9 cellular contexts compared by ENCODE assay signal in the genomic region with DNA sequence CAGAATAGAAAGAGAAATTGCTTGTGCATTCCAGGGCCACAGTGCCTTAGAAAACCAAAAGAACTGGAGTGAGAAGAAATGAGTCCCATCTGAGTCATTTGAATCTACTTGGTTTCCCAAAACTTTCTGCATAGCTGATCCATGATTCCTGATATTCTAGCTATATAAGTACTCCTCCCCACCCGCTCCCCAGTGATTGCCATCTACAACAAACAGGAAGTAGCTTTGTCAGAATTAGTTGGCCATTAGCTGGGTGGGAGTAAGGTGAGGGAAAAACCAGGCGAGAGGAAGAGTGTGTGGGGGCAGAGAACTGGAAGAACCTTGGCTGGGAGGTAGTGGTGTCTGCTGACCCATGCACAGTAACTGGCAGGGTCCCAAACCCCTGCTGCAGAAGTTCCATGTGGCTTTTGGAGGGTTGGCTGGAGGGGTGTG.
DNase-seq lines count a peak whose midpoint lies in the region; ATAC-seq, FAIRE-seq and TF ChIP-seq lines count a peak whose summit lies in the region.
"Had no signal": no experiment of that assay in that cellular context is flagged by ENCODE, and none has a peak within 500 bp of the region (broad histone marks: within the 10 kb centered on the region; RNA-seq: fewer than 3 reads in every experiment).

No MANE protein-coding gene starts in this region.

- peak; percentile 85 for ATAC-seq in SK-N-SH treated with all-trans-retinoic acid at 6 μM for 48 hours

- H3K9me3 Mint-ChIP-seq in CD4-positive, alpha-beta memory T cell, result peaks cover 0 to 3% (median 0%) of the 10 kb centered on the region in 8 donors
- H3K9me3 Mint-ChIP-seq: activated T-cell treated with anti-CD3 and anti-CD28 coated beads, Interleukin-2, amount 50 U/mL, for 72 hours had no signal

- peak overlapping the region in 2 of 8 donors; percentile 35 to 61 for H3K4me3 Mint-ChIP-seq in CD4-positive, alpha-beta memory T cell
- H3K4me3 Mint-ChIP-seq: activated T-cell treated with anti-CD3 and anti-CD28 coated beads, Interleukin-2, amount 50 U/mL, for 72 hours had no signal

- H3K36me3 Mint-ChIP-seq in CD4-positive, alpha-beta memory T cell, result no peaks in the 10 kb centered on the region

- no peaks in the 10 kb centered on the region for H3K9me3 ChIP-seq in WERI-Rb-1 (ENCODE audit: severe bottlenecking)
- H3K9me3 ChIP-seq in CD4-positive, alpha-beta memory T cell (ENCODE audit: control insufficient read depth in 1 of 2, low read length in 2 of 2), result no peaks in the 10 kb centered on the region

- no peaks in the 10 kb centered on the region for H3K4me1 ChIP-seq in CD4-positive, alpha-beta memory T cell (ENCODE audit: insufficient read depth, low read length)

- H3K4me3 ChIP-seq in fibroblast of villous mesenchyme (ENCODE audit: low read depth, low read length) (no peak overlapping the region), WERI-Rb-1 (ENCODE audit: low read depth, low read length) (no peak overlapping the region)
- H3K4me3 ChIP-seq in CD4-positive, alpha-beta memory T cell (ENCODE audit: low read length in 2 of 2), result no peak overlapping the region

- POLR2A ChIA-PET in CD4-positive, alpha-beta memory T cell (lab: Charles Lee; ENCODE audit: partially characterized antibody), result no interaction called here

- no peaks in the 10 kb centered on the region for H3K27me3 ChIP-seq in WERI-Rb-1 (ENCODE audit: insufficient read depth, low read depth, severe bottlenecking)
- no peaks in the 10 kb centered on the region for H3K27me3 ChIP-seq in CD4-positive, alpha-beta memory T cell (ENCODE audit: insufficient read depth, low read length)

- H3K4me1 Mint-ChIP-seq in CD4-positive, alpha-beta memory T cell, result peaks cover 3 to 7% (median 6%) of the 10 kb centered on the region in 4 donors

- CTCF ChIA-PET in CD4-positive, alpha-beta memory T cell (lab: Charles Lee; ENCODE audit: partially characterized antibody), result no interaction called here

- TF ChIP-seq CTCF in fibroblast of villous mesenchyme (IDR thresholded peaks at IDR 0.05; ENCODE audit: insufficient read depth, low read depth, low read length), result no peak
- TF ChIP-seq CTCF in WERI-Rb-1 (IDR thresholded peaks at IDR 0.05; ENCODE audit: low read depth, low read length), result no peak

- peak; percentile 96 for DNase-seq in HCEC 1CT
- DNase-seq in fibroblast of villous mesenchyme (ENCODE audit: low read depth), result peak; percentile 64
- DNase-seq in urothelium cell line (ENCODE audit: low spot score), result peak; percentile 21
- DNase-seq in NCI-H1694 (lab: John Stamatoyannopoulos, UW), result no peak
- DNase-seq in WERI-Rb-1, result no peak
- DNase-seq in CD4-positive, alpha-beta memory T cell, result no peak
- DNase-seq: activated T-cell treated with anti-CD3 and anti-CD28 coated beads, Interleukin-2, amount 50 U/mL, for 72 hours; effector CD8-positive, alpha-beta T cell had no signal

- H3K27ac Mint-ChIP-seq in CD4-positive, alpha-beta memory T cell, result peak overlapping the region in 1 of 7 donors; percentile 36
- H3K27ac Mint-ChIP-seq: activated T-cell treated with anti-CD3 and anti-CD28 coated beads, Interleukin-2, amount 50 U/mL, for 72 hours had no signal

- H3K27me3 Mint-ChIP-seq in CD4-positive, alpha-beta memory T cell, result peaks cover 0 to 1% of the 10 kb centered on the region in 2 donors

- H3K27ac ChIP-seq in WERI-Rb-1, result no peak overlapping the region
- no peak overlapping the region for H3K27ac ChIP-seq in CD4-positive, alpha-beta memory T cell (ENCODE audit: low read depth, low read length)

- no peak for FAIRE-seq in urothelium cell line (lab: Jason Lieb, UNC)

- no peaks in the 10 kb centered on the region for H3K36me3 ChIP-seq in WERI-Rb-1
- no peaks in the 10 kb centered on the region for H3K36me3 ChIP-seq in CD4-positive, alpha-beta memory T cell (ENCODE audit: insufficient read depth, low read length)

- intact Hi-C loops in CD4-positive, alpha-beta memory T cell (cut with micrococcal nuclease), result no loop called here

TF ChIP-seq in SK-N-SH treated with all-trans-retinoic acid at 6 μM for 48 hours, 23 proteins besides CTCF, POLR2A, EP300 and RAD21 (continues in another document):
- no peak for TF ChIP-seq TCF4 (CRISPR knock-in tag; IDR thresholded peaks at IDR 0.05; ENCODE audit: borderline replicate concordance)
- TF ChIP-seq, protein P1, sequence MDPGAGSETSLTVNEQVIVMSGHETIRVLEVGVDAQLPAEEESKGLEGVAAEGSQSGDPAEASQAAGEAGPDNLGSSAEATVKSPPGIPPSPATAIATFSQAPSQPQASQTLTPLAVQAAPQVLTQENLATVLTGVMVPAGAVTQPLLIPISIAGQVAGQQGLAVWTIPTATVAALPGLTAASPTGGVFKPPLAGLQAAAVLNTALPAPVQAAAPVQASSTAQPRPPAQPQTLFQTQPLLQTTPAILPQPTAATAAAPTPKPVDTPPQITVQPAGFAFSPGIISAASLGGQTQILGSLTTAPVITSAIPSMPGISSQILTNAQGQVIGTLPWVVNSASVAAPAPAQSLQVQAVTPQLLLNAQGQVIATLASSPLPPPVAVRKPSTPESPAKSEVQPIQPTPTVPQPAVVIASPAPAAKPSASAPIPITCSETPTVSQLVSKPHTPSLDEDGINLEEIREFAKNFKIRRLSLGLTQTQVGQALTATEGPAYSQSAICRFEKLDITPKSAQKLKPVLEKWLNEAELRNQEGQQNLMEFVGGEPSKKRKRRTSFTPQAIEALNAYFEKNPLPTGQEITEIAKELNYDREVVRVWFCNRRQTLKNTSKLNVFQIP (CRISPR knock-in tag; IDR thresholded peaks at IDR 0.05; ENCODE audit: borderline replicate concordance, low read depth), result no peak
- TF ChIP-seq, protein P2, sequence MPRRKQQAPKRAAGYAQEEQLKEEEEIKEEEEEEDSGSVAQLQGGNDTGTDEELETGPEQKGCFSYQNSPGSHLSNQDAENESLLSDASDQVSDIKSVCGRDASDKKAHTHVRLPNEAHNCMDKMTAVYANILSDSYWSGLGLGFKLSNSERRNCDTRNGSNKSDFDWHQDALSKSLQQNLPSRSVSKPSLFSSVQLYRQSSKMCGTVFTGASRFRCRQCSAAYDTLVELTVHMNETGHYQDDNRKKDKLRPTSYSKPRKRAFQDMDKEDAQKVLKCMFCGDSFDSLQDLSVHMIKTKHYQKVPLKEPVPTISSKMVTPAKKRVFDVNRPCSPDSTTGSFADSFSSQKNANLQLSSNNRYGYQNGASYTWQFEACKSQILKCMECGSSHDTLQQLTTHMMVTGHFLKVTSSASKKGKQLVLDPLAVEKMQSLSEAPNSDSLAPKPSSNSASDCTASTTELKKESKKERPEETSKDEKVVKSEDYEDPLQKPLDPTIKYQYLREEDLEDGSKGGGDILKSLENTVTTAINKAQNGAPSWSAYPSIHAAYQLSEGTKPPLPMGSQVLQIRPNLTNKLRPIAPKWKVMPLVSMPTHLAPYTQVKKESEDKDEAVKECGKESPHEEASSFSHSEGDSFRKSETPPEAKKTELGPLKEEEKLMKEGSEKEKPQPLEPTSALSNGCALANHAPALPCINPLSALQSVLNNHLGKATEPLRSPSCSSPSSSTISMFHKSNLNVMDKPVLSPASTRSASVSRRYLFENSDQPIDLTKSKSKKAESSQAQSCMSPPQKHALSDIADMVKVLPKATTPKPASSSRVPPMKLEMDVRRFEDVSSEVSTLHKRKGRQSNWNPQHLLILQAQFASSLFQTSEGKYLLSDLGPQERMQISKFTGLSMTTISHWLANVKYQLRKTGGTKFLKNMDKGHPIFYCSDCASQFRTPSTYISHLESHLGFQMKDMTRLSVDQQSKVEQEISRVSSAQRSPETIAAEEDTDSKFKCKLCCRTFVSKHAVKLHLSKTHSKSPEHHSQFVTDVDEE (CRISPR knock-in tag; IDR thresholded peaks at IDR 0.05), result no peak
- TF ChIP-seq OSR1 (CRISPR knock-in tag; IDR thresholded peaks at IDR 0.05), result no peak
- no peak for TF ChIP-seq ZNF70 (CRISPR knock-in tag; IDR thresholded peaks at IDR 0.05)
- TF ChIP-seq, protein P3, sequence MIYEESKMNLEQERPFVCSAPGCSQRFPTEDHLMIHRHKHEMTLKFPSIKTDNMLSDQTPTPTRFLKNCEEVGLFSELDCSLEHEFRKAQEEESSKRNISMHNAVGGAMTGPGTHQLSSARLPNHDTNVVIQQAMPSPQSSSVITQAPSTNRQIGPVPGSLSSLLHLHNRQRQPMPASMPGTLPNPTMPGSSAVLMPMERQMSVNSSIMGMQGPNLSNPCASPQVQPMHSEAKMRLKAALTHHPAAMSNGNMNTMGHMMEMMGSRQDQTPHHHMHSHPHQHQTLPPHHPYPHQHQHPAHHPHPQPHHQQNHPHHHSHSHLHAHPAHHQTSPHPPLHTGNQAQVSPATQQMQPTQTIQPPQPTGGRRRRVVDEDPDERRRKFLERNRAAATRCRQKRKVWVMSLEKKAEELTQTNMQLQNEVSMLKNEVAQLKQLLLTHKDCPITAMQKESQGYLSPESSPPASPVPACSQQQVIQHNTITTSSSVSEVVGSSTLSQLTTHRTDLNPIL (CRISPR knock-in tag; IDR thresholded peaks at IDR 0.05; ENCODE audit: low read depth), result no peak
- TF ChIP-seq BACH2 (CRISPR knock-in tag; IDR thresholded peaks at IDR 0.05; ENCODE audit: borderline replicate concordance), result no peak
- TF ChIP-seq, protein P4, sequence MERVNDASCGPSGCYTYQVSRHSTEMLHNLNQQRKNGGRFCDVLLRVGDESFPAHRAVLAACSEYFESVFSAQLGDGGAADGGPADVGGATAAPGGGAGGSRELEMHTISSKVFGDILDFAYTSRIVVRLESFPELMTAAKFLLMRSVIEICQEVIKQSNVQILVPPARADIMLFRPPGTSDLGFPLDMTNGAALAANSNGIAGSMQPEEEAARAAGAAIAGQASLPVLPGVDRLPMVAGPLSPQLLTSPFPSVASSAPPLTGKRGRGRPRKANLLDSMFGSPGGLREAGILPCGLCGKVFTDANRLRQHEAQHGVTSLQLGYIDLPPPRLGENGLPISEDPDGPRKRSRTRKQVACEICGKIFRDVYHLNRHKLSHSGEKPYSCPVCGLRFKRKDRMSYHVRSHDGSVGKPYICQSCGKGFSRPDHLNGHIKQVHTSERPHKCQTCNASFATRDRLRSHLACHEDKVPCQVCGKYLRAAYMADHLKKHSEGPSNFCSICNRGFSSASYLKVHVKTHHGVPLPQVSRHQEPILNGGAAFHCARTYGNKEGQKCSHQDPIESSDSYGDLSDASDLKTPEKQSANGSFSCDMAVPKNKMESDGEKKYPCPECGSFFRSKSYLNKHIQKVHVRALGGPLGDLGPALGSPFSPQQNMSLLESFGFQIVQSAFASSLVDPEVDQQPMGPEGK (CRISPR knock-in tag; IDR thresholded peaks at IDR 0.05; ENCODE audit: borderline replicate concordance), result no peak
- TF ChIP-seq ISL1 (CRISPR knock-in tag; IDR thresholded peaks at IDR 0.05), result no peak
- no peak for TF ChIP-seq ZNF8 (CRISPR knock-in tag; IDR thresholded peaks at IDR 0.05)

Comparison
In these comparisons a context has a peak if more than half of its experiments do, and no peak if none do; other contexts are left out.
1. DNase-seq: peak in HCEC 1CT (single experiment), fibroblast of villous mesenchyme (single experiment) and urothelium cell line (single experiment); none in NCI-H1694 (single experiment), WERI-Rb-1 (single experiment) and CD4-positive, alpha-beta memory T cell (0 of 5).